1 cellular context compared by ENCODE assay signal in the genomic region with DNA sequence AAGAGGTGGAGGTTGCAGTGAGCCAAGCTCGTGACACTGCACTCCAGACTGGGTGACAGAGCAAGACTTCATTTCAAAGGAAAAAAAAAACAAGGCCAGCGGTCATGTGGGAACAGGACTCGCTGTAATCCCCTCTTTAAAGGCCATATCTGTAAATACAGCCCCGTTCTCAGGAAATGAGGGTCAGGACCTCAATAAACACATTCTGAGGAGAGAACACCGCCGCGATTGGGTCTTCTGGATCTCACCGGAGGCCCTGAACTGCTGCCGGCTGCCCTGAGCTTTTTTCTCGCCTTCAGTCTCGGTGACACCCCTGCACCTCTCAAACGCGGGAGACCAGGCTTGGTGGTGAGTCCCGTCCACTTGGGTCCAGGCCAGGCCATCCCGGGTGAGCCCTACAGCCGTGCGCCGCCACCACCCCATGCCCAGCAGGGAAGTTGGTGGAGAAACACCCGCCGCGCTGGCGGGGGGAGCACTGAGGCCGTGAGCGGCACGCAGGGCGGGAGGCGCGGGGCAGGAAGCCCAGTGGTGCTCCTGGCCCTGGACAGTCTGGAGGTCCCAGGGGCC.
TF ChIP-seq lines count a peak whose summit lies in the region.

No MANE protein-coding gene starts in this region.

TF ChIP-seq in K562, 482 proteins besides CTCF, POLR2A, EP300 and RAD21 (continued from another document):
- TF ChIP-seq, protein P1, sequence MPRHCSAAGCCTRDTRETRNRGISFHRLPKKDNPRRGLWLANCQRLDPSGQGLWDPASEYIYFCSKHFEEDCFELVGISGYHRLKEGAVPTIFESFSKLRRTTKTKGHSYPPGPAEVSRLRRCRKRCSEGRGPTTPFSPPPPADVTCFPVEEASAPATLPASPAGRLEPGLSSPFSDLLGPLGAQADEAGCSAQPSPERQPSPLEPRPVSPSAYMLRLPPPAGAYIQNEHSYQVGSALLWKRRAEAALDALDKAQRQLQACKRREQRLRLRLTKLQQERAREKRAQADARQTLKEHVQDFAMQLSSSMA (CRISPR knock-in tag; IDR thresholded peaks at IDR 0.05): no peak
- 0 out of 2 replicates have a peak, but pooled peaks have one; percentile 20 for TF ChIP-seq MTA3 (IDR thresholded peaks at IDR 0.05; ENCODE audit: borderline replicate concordance)
- TF ChIP-seq, protein P2, sequence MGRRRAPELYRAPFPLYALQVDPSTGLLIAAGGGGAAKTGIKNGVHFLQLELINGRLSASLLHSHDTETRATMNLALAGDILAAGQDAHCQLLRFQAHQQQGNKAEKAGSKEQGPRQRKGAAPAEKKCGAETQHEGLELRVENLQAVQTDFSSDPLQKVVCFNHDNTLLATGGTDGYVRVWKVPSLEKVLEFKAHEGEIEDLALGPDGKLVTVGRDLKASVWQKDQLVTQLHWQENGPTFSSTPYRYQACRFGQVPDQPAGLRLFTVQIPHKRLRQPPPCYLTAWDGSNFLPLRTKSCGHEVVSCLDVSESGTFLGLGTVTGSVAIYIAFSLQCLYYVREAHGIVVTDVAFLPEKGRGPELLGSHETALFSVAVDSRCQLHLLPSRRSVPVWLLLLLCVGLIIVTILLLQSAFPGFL (CRISPR knock-in tag; IDR thresholded peaks at IDR 0.05): no peak
- TF ChIP-seq, protein P3, sequence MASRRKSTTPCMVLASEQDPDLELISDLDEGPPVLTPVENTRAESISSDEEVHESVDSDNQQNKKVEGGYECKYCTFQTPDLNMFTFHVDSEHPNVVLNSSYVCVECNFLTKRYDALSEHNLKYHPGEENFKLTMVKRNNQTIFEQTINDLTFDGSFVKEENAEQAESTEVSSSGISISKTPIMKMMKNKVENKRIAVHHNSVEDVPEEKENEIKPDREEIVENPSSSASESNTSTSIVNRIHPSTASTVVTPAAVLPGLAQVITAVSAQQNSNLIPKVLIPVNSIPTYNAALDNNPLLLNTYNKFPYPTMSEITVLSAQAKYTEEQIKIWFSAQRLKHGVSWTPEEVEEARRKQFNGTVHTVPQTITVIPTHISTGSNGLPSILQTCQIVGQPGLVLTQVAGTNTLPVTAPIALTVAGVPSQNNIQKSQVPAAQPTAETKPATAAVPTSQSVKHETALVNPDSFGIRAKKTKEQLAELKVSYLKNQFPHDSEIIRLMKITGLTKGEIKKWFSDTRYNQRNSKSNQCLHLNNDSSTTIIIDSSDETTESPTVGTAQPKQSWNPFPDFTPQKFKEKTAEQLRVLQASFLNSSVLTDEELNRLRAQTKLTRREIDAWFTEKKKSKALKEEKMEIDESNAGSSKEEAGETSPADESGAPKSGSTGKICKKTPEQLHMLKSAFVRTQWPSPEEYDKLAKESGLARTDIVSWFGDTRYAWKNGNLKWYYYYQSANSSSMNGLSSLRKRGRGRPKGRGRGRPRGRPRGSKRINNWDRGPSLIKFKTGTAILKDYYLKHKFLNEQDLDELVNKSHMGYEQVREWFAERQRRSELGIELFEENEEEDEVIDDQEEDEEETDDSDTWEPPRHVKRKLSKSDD (conservative IDR thresholded peaks at IDR 0.05; ENCODE audit: low read length): no peak
- TF ChIP-seq, protein P4, sequence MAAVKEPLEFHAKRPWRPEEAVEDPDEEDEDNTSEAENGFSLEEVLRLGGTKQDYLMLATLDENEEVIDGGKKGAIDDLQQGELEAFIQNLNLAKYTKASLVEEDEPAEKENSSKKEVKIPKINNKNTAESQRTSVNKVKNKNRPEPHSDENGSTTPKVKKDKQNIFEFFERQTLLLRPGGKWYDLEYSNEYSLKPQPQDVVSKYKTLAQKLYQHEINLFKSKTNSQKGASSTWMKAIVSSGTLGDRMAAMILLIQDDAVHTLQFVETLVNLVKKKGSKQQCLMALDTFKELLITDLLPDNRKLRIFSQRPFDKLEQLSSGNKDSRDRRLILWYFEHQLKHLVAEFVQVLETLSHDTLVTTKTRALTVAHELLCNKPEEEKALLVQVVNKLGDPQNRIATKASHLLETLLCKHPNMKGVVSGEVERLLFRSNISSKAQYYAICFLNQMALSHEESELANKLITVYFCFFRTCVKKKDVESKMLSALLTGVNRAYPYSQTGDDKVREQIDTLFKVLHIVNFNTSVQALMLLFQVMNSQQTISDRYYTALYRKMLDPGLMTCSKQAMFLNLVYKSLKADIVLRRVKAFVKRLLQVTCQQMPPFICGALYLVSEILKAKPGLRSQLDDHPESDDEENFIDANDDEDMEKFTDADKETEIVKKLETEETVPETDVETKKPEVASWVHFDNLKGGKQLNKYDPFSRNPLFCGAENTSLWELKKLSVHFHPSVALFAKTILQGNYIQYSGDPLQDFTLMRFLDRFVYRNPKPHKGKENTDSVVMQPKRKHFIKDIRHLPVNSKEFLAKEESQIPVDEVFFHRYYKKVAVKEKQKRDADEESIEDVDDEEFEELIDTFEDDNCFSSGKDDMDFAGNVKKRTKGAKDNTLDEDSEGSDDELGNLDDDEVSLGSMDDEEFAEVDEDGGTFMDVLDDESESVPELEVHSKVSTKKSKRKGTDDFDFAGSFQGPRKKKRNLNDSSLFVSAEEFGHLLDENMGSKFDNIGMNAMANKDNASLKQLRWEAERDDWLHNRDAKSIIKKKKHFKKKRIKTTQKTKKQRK (IDR thresholded peaks at IDR 0.05; ENCODE audit: borderline replicate concordance, low read depth, low read length): no peak
